In genomic region chr20:31604567-31605030, GRCh38 we compare ENCODE assay signal across 9 cellular contexts. TPM values are rescaled to one million over a fixed set of nuclear protein-coding genes. Genes with fewer than 3 reads are reported as not detected.
DNase-seq lines count a peak whose midpoint lies in the region; ATAC-seq and TF ChIP-seq lines count a peak whose summit lies in the region.
"Had no signal": no experiment of that assay in that cellular context is flagged by ENCODE, and none has a peak within 500 bp of the region (broad histone marks: within the 10 kb centered on the region; RNA-seq: fewer than 3 reads in every experiment).

No MANE protein-coding gene starts in this region.

- in situ Hi-C loops in astrocyte of the spinal cord (cut with HindIII; ENCODE audit: low sequenced_read_pairs), result no loop called here

- H3K4me1 ChIP-seq in cardiac muscle cell (ENCODE audit: low read depth), result peaks cover 24% of the 10 kb centered on the region
- H3K4me1 ChIP-seq in urinary bladder (ENCODE audit: insufficient read depth), result peaks cover 1% of the 10 kb centered on the region

- TF ChIP-seq CTCF in cardiac muscle cell (IDR thresholded peaks at IDR 0.05; ENCODE audit: low read depth, low read length) (no peak), astrocyte of the spinal cord (IDR thresholded peaks at IDR 0.05; ENCODE audit: low read depth, low read length) (no peak)

- H3K9me3 ChIP-seq in cardiac muscle cell (ENCODE audit: low read depth), result no peaks in the 10 kb centered on the region

- ATAC-seq in left ventricle myocardium superior (no peak), GM19397 (IDR thresholded peaks at IDR 0.05; ENCODE audit: unreplicated experiment) (no peak), HG02970 (IDR thresholded peaks at IDR 0.05; ENCODE audit: low FRiP score, unreplicated experiment) (no peak)

- peak overlapping the region; percentile 99 for H3K27ac ChIP-seq in cardiac muscle cell
- peak overlapping the region; percentile 95 for H3K27ac ChIP-seq in urinary bladder (ENCODE audit: low read depth)

- no peaks in the 10 kb centered on the region for H3K36me3 ChIP-seq in cardiac muscle cell
- H3K36me3 ChIP-seq in urinary bladder (ENCODE audit: insufficient read depth), result no peaks in the 10 kb centered on the region

- no peaks in the 10 kb centered on the region for H3K27me3 ChIP-seq in cardiac muscle cell

- H3K4me3 ChIP-seq in cardiac muscle cell (peak overlapping the region; percentile 82), astrocyte of the spinal cord (ENCODE audit: low read depth, low read length) (peak overlapping the region; percentile 98), urinary bladder (ENCODE audit: low read depth, low read length) (peak overlapping the region; percentile 77)

- DNase-seq in cardiac muscle cell (ENCODE audit: low read depth in 1 of 2, low spot score in 1 of 2) (peak in 1 of 2 donors; percentile 53), left ventricle myocardium superior (no peak), astrocyte of the spinal cord (ENCODE audit: low read depth, low spot score) (no peak), medulla oblongata (ENCODE audit: extremely low spot score) (peak; percentile 15), SW480 (ENCODE audit: low spot score) (no peak)

- intact Hi-C loops in left ventricle myocardium superior (cut with micrococcal nuclease), result no loop called here

- WGBS in urinary bladder, result under 1% methylated on average over 14 of the region's 14 CpGs

RNA-seq across cellular contexts. Expression of gene ID1, which starts 0.5 kb away (rescaled TPM):
- total RNA-seq in cardiac muscle cell (596 and 766 TPM in 2 replicates), left ventricle myocardium superior (99.2 TPM), urinary bladder (500 TPM)
- polyA plus RNA-seq in cardiac muscle cell (152 and 223 TPM in 2 replicates), urinary bladder (683 TPM)

RNA-seq across cellular contexts. Expression of gene COX4I2, which starts 33.1 kb away (rescaled TPM):
- total RNA-seq in cardiac muscle cell, result not detected in 2 replicates
- polyA plus RNA-seq in cardiac muscle cell, result 0.81 and 0.97 TPM in 2 replicates
- 10.1 TPM for total RNA-seq in left ventricle myocardium superior
- total RNA-seq in urinary bladder, result 4.8 TPM
- polyA plus RNA-seq in urinary bladder, result 10.1 TPM
- total RNA-seq: dermis microvascular lymphatic vessel endothelial cell had no signal
